Comparison of ENCODE assay signal across 8 cellular contexts in genomic region chr2:228318218-228318617, GRCh38.
DNase-seq lines count a peak whose midpoint lies in the region; ATAC-seq, FAIRE-seq and TF ChIP-seq lines count a peak whose summit lies in the region.

No MANE protein-coding gene starts in this region.

- no peak overlapping the region for H3K4me3 ChIP-seq in kidney (ENCODE audit: low read length in 2 of 2)

- H3K27ac Mint-ChIP-seq in activated T-cell treated with anti-CD3 and anti-CD28 coated beads, Interleukin-2, amount 50 U/mL, for 24 hours, result no peak overlapping the region

- no peaks in the 10 kb centered on the region for H3K27me3 Mint-ChIP-seq in activated T-cell treated with anti-CD3 and anti-CD28 coated beads, Interleukin-2, amount 50 U/mL, for 24 hours

- peak; percentile 63 for ATAC-seq in HG03565 (IDR thresholded peaks at IDR 0.05; ENCODE audit: unreplicated experiment)
- ATAC-seq in SK-N-SH treated with all-trans-retinoic acid at 6 μM for 48 hours, result peak; percentile 88
- no peak for ATAC-seq in GM21381 (IDR thresholded peaks at IDR 0.05; ENCODE audit: unreplicated experiment)

- DNase-seq in DMS114 treated with DMSO at 0.1 percent for 48 hours (lab: John Stamatoyannopoulos, UW; ENCODE audit: unreplicated experiment) (peak; percentile 6), kidney (no peak), GM20000 (ENCODE audit: low spot score) (no peak), middle frontal gyrus (ENCODE audit: extremely low spot score, low spot score) (no peak)
- no peak for DNase-seq in activated T-cell treated with anti-CD3 and anti-CD28 coated beads, Interleukin-2, amount 50 U/mL, for 24 hours

- no peaks in the 10 kb centered on the region for H3K36me3 Mint-ChIP-seq in activated T-cell treated with anti-CD3 and anti-CD28 coated beads, Interleukin-2, amount 50 U/mL, for 24 hours (ENCODE audit: low read depth)

- H3K9ac ChIP-seq in kidney (ENCODE audit: low read length in 2 of 2), result no peak overlapping the region

- FAIRE-seq in kidney (lab: Jason Lieb, UNC), result no peak

- H3K4me1 ChIP-seq in kidney (ENCODE audit: control insufficient read depth in 1 of 2, insufficient read depth in 1 of 2, low read depth in 1 of 2, low read length in 2 of 2), result no peaks in the 10 kb centered on the region

- no peak overlapping the region for H3K4me3 Mint-ChIP-seq in activated T-cell treated with anti-CD3 and anti-CD28 coated beads, Interleukin-2, amount 50 U/mL, for 24 hours

- intact Hi-C loops in kidney (cut with DNase I), result no loop called here

- H3K4me1 Mint-ChIP-seq in activated T-cell treated with anti-CD3 and anti-CD28 coated beads, Interleukin-2, amount 50 U/mL, for 24 hours (ENCODE audit: low read depth), result no peaks in the 10 kb centered on the region

- H3K27ac ChIP-seq in kidney (ENCODE audit: low read depth in 2 of 2, low read length in 2 of 2), result no peak overlapping the region

- no peaks in the 10 kb centered on the region for H3K9me3 ChIP-seq in kidney (ENCODE audit: control insufficient read depth in 1 of 2, low read length in 2 of 2)

- TF ChIP-seq CTCF in kidney (IDR thresholded peaks at IDR 0.05; ENCODE audit: borderline replicate concordance, extremely low read depth, insufficient read depth) (peak; percentile 38), GM20000 (IDR thresholded peaks at IDR 0.05; ENCODE audit: extremely low read depth, missing control alignments) (no peak)

- peaks cover 7% of the 10 kb centered on the region for H3K9me3 Mint-ChIP-seq in activated T-cell treated with anti-CD3 and anti-CD28 coated beads, Interleukin-2, amount 50 U/mL, for 24 hours

- no peaks in the 10 kb centered on the region for H3K36me3 ChIP-seq in kidney (ENCODE audit: control insufficient read depth in 1 of 2, insufficient read depth in 2 of 2, low read length in 2 of 2)

TF ChIP-seq in SK-N-SH treated with all-trans-retinoic acid at 6 μM for 48 hours, 23 proteins besides CTCF, POLR2A, EP300 and RAD21:
- TF ChIP-seq TOX (CRISPR knock-in tag; IDR thresholded peaks at IDR 0.05; ENCODE audit: borderline replicate concordance) (no peak), ZNF565 (CRISPR knock-in tag; conservative IDR thresholded peaks at IDR 0.05; ENCODE audit: low read depth) (no peak), ZNF8 (CRISPR knock-in tag; IDR thresholded peaks at IDR 0.05) (no peak), CSDC2 (CRISPR knock-in tag; IDR thresholded peaks at IDR 0.05) (no peak)
- TF ChIP-seq, protein P1, sequence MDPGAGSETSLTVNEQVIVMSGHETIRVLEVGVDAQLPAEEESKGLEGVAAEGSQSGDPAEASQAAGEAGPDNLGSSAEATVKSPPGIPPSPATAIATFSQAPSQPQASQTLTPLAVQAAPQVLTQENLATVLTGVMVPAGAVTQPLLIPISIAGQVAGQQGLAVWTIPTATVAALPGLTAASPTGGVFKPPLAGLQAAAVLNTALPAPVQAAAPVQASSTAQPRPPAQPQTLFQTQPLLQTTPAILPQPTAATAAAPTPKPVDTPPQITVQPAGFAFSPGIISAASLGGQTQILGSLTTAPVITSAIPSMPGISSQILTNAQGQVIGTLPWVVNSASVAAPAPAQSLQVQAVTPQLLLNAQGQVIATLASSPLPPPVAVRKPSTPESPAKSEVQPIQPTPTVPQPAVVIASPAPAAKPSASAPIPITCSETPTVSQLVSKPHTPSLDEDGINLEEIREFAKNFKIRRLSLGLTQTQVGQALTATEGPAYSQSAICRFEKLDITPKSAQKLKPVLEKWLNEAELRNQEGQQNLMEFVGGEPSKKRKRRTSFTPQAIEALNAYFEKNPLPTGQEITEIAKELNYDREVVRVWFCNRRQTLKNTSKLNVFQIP (CRISPR knock-in tag; IDR thresholded peaks at IDR 0.05; ENCODE audit: borderline replicate concordance, low read depth), result no peak
